In the genomic region with DNA sequence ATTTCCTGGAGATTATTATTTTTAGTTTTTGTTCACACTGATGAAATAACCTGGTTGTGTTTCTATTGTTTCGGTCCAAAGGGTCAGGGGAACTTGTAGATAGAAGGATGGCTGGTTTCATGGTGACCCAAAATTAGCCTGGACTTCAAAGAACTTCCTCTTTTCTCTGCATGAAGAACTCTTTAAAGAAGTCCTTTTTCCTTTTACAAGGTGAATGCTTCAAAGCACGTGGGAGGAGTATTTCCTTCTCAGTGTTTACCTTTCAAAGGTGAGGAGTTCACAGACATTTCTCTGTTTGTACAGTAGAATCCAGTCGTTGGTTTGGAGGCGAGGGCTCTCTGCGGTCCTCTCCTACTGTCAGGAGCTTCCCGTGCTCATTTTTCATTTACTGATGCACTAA, we compare ENCODE assay signal across 14 cellular contexts.
DNase-seq lines count a peak whose midpoint lies in the region; ATAC-seq lines count a peak whose summit lies in the region.
"Had no signal": no experiment of that assay in that cellular context is flagged by ENCODE, and none has a peak within 500 bp of the region (broad histone marks: within the 10 kb centered on the region; RNA-seq: fewer than 3 reads in every experiment).

No MANE protein-coding gene starts in this region.

- H3K79me1 ChIP-seq in mesendoderm (ENCODE audit: low read length) = no peaks in the 10 kb centered on the region

- no peak overlapping the region for H3K23ac ChIP-seq in mesendoderm (ENCODE audit: low read length)

- no peak overlapping the region for H3K4me3 ChIP-seq in Karpas-422 (ENCODE audit: low read length)
- no peak overlapping the region for H3K4me3 ChIP-seq in mesendoderm (ENCODE audit: low read length)
- H3K4me3 ChIP-seq: GM23248, heart right ventricle had no signal

- no peak overlapping the region for H2AFZ ChIP-seq in Karpas-422 (ENCODE audit: low read length)
- H2AFZ ChIP-seq: GM23248 had no signal

- H3K27ac ChIP-seq in Karpas-422 (ENCODE audit: low read length) = no peak overlapping the region
- H3K27ac ChIP-seq in mesendoderm (ENCODE audit: low read depth, low read length) = no peak overlapping the region
- H3K27ac ChIP-seq: 22Rv1, GM23248, heart right ventricle had no signal

- no peak overlapping the region for H2BK120ac ChIP-seq in mesendoderm (ENCODE audit: low read depth, low read length)

- H2AK5ac ChIP-seq in mesendoderm (ENCODE audit: low read length) = no peak overlapping the region

- H3K9ac ChIP-seq in Karpas-422 (ENCODE audit: low read length) (no peak overlapping the region), mesendoderm (ENCODE audit: low read length) (no peak overlapping the region)
- H3K9ac ChIP-seq: GM23248 had no signal

- H3K56ac ChIP-seq in mesendoderm (ENCODE audit: low read length) = no peak overlapping the region

- H3K4ac ChIP-seq in mesendoderm (ENCODE audit: low read depth, low read length) = no peak overlapping the region

- H3K27me3 Mint-ChIP-seq in naive B cell = no peaks in the 10 kb centered on the region
- H3K27me3 Mint-ChIP-seq: activated naive CD8-positive, alpha-beta T cell had no signal

- no peaks in the 10 kb centered on the region for H4K20me1 ChIP-seq in Karpas-422 (ENCODE audit: insufficient read depth, low read depth, low read length)

- H2BK15ac ChIP-seq in mesendoderm (replicated peaks; ENCODE audit: low read depth) = no peak overlapping the region

- peak overlapping the region; percentile 25 to 87 (median 72) for H3K4me3 Mint-ChIP-seq in naive B cell
- H3K4me3 Mint-ChIP-seq: activated naive CD8-positive, alpha-beta T cell had no signal

- DNase-seq in DMS53 (lab: John Stamatoyannopoulos, UW) (peak; percentile 6), DMS53 treated with DMSO at 0.1 percent for 48 hours (lab: John Stamatoyannopoulos, UW; ENCODE audit: unreplicated experiment) (no peak), Karpas-422 (peak; percentile 44), naive B cell (peak; percentile 34), SHP77 treated with DMSO at 0.1 percent for 48 hours (lab: John Stamatoyannopoulos, UW) (no peak), HK-2 (ENCODE audit: unreplicated experiment) (no peak), mesendoderm (no peak)
- DNase-seq: GM23248; heart right ventricle; small intestine; stimulated activated CD8-positive, alpha-beta memory T cell treated with anti-CD3 and anti-CD28 coated beads, Interleukin-4, amount 100 ng/mL, for 48 hours had no signal

- H3K79me2 ChIP-seq in Karpas-422 (ENCODE audit: low read length) (no peaks in the 10 kb centered on the region), mesendoderm (ENCODE audit: control insufficient read depth, insufficient read depth, low read length) (no peaks in the 10 kb centered on the region)

- H3K4me1 Mint-ChIP-seq in naive B cell = peaks cover 28 to 37% (median 33%) of the 10 kb centered on the region in 3 donors

- H4K5ac ChIP-seq in mesendoderm (ENCODE audit: low read length) = no peak overlapping the region

- H3K36me3 ChIP-seq in Karpas-422 (ENCODE audit: insufficient read depth, low read length) = no peaks in the 10 kb centered on the region
- H3K36me3 ChIP-seq in mesendoderm (ENCODE audit: control insufficient read depth, insufficient read depth, low read length) = no peaks in the 10 kb centered on the region
- H3K36me3 ChIP-seq: heart right ventricle had no signal

- peaks cover 0 to 10% (median 7%) of the 10 kb centered on the region in 7 donors for H3K9me3 Mint-ChIP-seq in naive B cell

- no peaks in the 10 kb centered on the region for H3K9me3 ChIP-seq in Karpas-422 (ENCODE audit: low read length)
- H3K9me3 ChIP-seq: heart right ventricle had no signal

- H3K9me2 ChIP-seq in Karpas-422 (replicated peaks; ENCODE audit: insufficient read depth, low read length) = no peaks in the 10 kb centered on the region

- H3K4me2 ChIP-seq in Karpas-422 (ENCODE audit: low read depth, low read length, poor library complexity, severe bottlenecking) (no peak overlapping the region), mesendoderm (ENCODE audit: low read length) (no peak overlapping the region)

- whole genome bisulfite sequencing in mesendoderm (ENCODE audit: extremely low coverage, insufficient coverage, low lambda C conversion rate) = no CpG with 5 or more reads among the region's 6 CpGs

- no peak overlapping the region for H3K18ac ChIP-seq in mesendoderm (ENCODE audit: low read length)

- H3K4me1 ChIP-seq in Karpas-422 (ENCODE audit: low read length) (peaks cover 6% of the 10 kb centered on the region), mesendoderm (ENCODE audit: control insufficient read depth, low read depth, low read length) (no peaks in the 10 kb centered on the region)
- H3K4me1 ChIP-seq: heart right ventricle had no signal

- H3K27ac Mint-ChIP-seq in naive B cell = peak overlapping the region; percentile 4 to 85 (median 75)
- H3K27ac Mint-ChIP-seq: activated naive CD8-positive, alpha-beta T cell had no signal

- peak; percentile 58 for ATAC-seq in HG02588 (IDR thresholded peaks at IDR 0.05; ENCODE audit: unreplicated experiment)
- ATAC-seq in naive B cell (ENCODE audit: low read depth in 2 of 2) = peak; percentile 89 to 90
- ATAC-seq: heart right ventricle had no signal

- H3K27me3 ChIP-seq in Karpas-422 (ENCODE audit: low read length) = no peaks in the 10 kb centered on the region
- H3K27me3 ChIP-seq in mesendoderm (ENCODE audit: insufficient read depth, low read length, poor library complexity) = no peaks in the 10 kb centered on the region
- H3K27me3 ChIP-seq: heart right ventricle had no signal

- H2BK5ac ChIP-seq in mesendoderm (ENCODE audit: low read length) = no peak overlapping the region

- H3K36me3 Mint-ChIP-seq in naive B cell = peaks cover 7 to 8% of the 10 kb centered on the region in 2 donors

- no peak overlapping the region for H4K8ac ChIP-seq in mesendoderm (ENCODE audit: low read depth, low read length)

Comparison
In these comparisons a context has a peak if more than half of its experiments do, and no peak if none do; other contexts are left out.
1. DNase-seq: peak in DMS53 (single experiment), Karpas-422 (single experiment) and naive B cell (single experiment); none in DMS53 treated with DMSO at 0.1 percent for 48 hours (single experiment), SHP77 treated with DMSO at 0.1 percent for 48 hours (single experiment), HK-2 (single experiment) and mesendoderm (single experiment).